ENCODE assay signal across 22 cellular contexts in the genomic region with DNA sequence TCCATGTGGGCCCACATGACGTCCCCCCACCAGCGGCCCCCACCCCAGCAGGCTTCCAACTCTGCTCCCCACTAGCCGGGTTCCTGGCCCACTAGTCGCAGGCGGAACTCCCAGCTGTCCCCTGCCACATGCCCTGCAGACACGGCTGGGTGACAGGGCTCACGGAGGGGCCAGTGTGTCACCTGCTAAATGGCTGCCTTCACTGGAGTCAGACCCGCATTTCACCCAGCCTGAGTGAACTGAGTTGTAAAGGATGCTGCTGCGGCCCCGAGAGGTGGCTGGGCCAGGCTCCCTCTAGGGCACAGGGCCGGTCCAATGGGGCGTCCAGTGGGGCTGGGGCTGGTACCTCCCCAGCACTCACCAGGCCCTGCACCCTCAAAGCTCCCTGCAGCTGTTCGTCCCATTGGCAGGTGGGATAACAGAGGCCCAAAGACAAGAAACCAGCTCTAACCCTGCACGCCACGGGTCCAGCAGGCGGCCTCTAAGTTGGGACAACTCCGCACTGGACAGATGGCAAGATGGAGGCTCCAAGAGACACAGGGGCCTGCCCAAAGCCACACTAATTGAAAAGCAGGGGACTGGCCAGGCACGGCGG. TPM values are rescaled to one million over a fixed set of nuclear protein-coding genes. Genes with fewer than 3 reads are reported as not detected.
DNase-seq lines count a peak whose midpoint lies in the region; ATAC-seq and TF ChIP-seq lines count a peak whose summit lies in the region.
"Had no signal": no experiment of that assay in that cellular context is flagged by ENCODE, and none has a peak within 500 bp of the region (broad histone marks: within the 10 kb centered on the region; RNA-seq: fewer than 3 reads in every experiment).

No MANE protein-coding gene starts in this region.

- peaks cover 23% of the 10 kb centered on the region for H3K4me1 ChIP-seq in Loucy (ENCODE audit: insufficient read depth, low read length, poor library complexity, severe bottlenecking)
- H3K4me1 ChIP-seq: parathyroid adenoma had no signal

- peaks cover 82% of the 10 kb centered on the region for H3K79me2 ChIP-seq in Loucy (ENCODE audit: insufficient read depth, low read length)
- H3K79me2 ChIP-seq: parathyroid adenoma had no signal

- H3K27me3 ChIP-seq in Loucy (ENCODE audit: insufficient read depth, low read length, poor library complexity, severe bottlenecking): peaks cover 6% of the 10 kb centered on the region
- H3K27me3 ChIP-seq: dorsolateral prefrontal cortex, foreskin keratinocyte, sigmoid colon had no signal

- ATAC-seq in natural killer cell (no peak), GM19395 (IDR thresholded peaks at IDR 0.05; ENCODE audit: unreplicated experiment) (no peak)
- ATAC-seq in natural killer cell treated with Interleukin-12 subunit alpha and Interleukin-12 subunit beta and Interleukin-15 and Interleukin-18, amount 100 ng/mL, for 72 hours: no peak
- ATAC-seq in effector memory CD8-positive, alpha-beta T cell (replicated peaks): no peak
- ATAC-seq: foreskin keratinocyte, HCT116 had no signal

- H3K4me1 Mint-ChIP-seq in natural killer cell (peaks cover 0 to 20% of the 10 kb centered on the region in 2 donors), type B pancreatic cell (ENCODE audit: unreplicated experiment) (peaks cover 9% of the 10 kb centered on the region), osteocyte (ENCODE audit: unreplicated experiment) (peaks cover 18% of the 10 kb centered on the region)
- peaks cover 14 to 20% of the 10 kb centered on the region in 2 donors for H3K4me1 Mint-ChIP-seq in natural killer cell treated with Interleukin-12 subunit alpha and Interleukin-12 subunit beta and Interleukin-15 and Interleukin-18, amount 100 ng/mL, for 72 hours (ENCODE audit: low read depth in 2 of 2)
- peaks cover 10 to 15% of the 10 kb centered on the region in 2 donors for H3K4me1 Mint-ChIP-seq in effector memory CD8-positive, alpha-beta T cell (ENCODE audit: low read depth in 2 of 2)

- H3K9me3 Mint-ChIP-seq in natural killer cell (no peaks in the 10 kb centered on the region), type B pancreatic cell (no peaks in the 10 kb centered on the region), osteocyte (ENCODE audit: unreplicated experiment) (no peaks in the 10 kb centered on the region)
- H3K9me3 Mint-ChIP-seq in natural killer cell treated with Interleukin-12 subunit alpha and Interleukin-12 subunit beta and Interleukin-15 and Interleukin-18, amount 100 ng/mL, for 72 hours: no peaks in the 10 kb centered on the region
- no peaks in the 10 kb centered on the region for H3K9me3 Mint-ChIP-seq in effector memory CD8-positive, alpha-beta T cell
- H3K9me3 Mint-ChIP-seq: CD4-positive, alpha-beta memory T cell had no signal

- TF ChIP-seq CTCF in natural killer cell (IDR thresholded peaks at IDR 0.05) (no peak), Loucy (conservative IDR thresholded peaks at IDR 0.05; ENCODE audit: low read length) (no peak), type B pancreatic cell (conservative IDR thresholded peaks at IDR 0.05) (no peak), osteocyte (IDR thresholded peaks at IDR 0.05) (no peak)

- peaks cover 45% of the 10 kb centered on the region for H4K20me1 ChIP-seq in Loucy (ENCODE audit: insufficient read depth, low read length, poor library complexity, severe bottlenecking)

- DNase-seq in natural killer cell (no peak), type B pancreatic cell (ENCODE audit: extremely low spot score, unreplicated experiment) (no peak), osteocyte (ENCODE audit: extremely low spot score, unreplicated experiment) (no peak), DMS79 treated with DMSO at 0.1 percent for 48 hours (lab: John Stamatoyannopoulos, UW) (no peak)
- no peak for DNase-seq in natural killer cell treated with Interleukin-12 subunit alpha and Interleukin-12 subunit beta and Interleukin-15 and Interleukin-18, amount 100 ng/mL, for 72 hours (ENCODE audit: low spot score)
- DNase-seq in effector memory CD8-positive, alpha-beta T cell: no peak
- DNase-seq: activated CD4-positive, alpha-beta T cell treated with anti-CD3 and anti-CD28 coated beads for 48 hours; activated gamma-delta T cell; amniotic stem cell; CD4-positive, alpha-beta memory T cell; central memory CD4-positive, alpha-beta T cell; DMS153; dorsolateral prefrontal cortex; foreskin keratinocyte; NCI-H1105; NCI-H2081 treated with DMSO at 0.1 percent for 48 hours; NCI-H446 treated with DMSO at 0.1 percent for 48 hours; sigmoid colon had no signal

- no peaks in the 10 kb centered on the region for H3K36me3 Mint-ChIP-seq in natural killer cell
- no peaks in the 10 kb centered on the region for H3K36me3 Mint-ChIP-seq in natural killer cell treated with Interleukin-12 subunit alpha and Interleukin-12 subunit beta and Interleukin-15 and Interleukin-18, amount 100 ng/mL, for 72 hours
- peaks cover 14% of the 10 kb centered on the region for H3K36me3 Mint-ChIP-seq in effector memory CD8-positive, alpha-beta T cell (ENCODE audit: insufficient read depth)
- no peaks in the 10 kb centered on the region for H3K36me3 Mint-ChIP-seq in type B pancreatic cell
- H3K36me3 Mint-ChIP-seq in osteocyte (ENCODE audit: unreplicated experiment): no peaks in the 10 kb centered on the region

- no peaks in the 10 kb centered on the region for H3K9me2 ChIP-seq in Loucy (replicated peaks; ENCODE audit: low read depth, low read length)

- H3K9ac ChIP-seq in Loucy (ENCODE audit: low read depth, low read length, poor library complexity, severe bottlenecking): peak overlapping the region; percentile 92
- H3K9ac ChIP-seq: parathyroid adenoma had no signal

- intact Hi-C loops in natural killer cell (cut with micrococcal nuclease): no loop called here

- peak overlapping the region; percentile 89 for H3K4me3 ChIP-seq in Loucy (ENCODE audit: low read length, poor library complexity, severe bottlenecking)
- H3K4me3 ChIP-seq: dorsolateral prefrontal cortex, sigmoid colon had no signal

- H3F3A ChIP-seq in Loucy (ENCODE audit: low read depth): 0 out of 2 replicates have a peak, but pooled peaks cover 3% of the 10 kb centered on the region

- peak overlapping the region; percentile 100 for H3K4me2 ChIP-seq in Loucy (ENCODE audit: low read depth, low read length, poor library complexity, severe bottlenecking)

- H3K27ac Mint-ChIP-seq in natural killer cell: peak overlapping the region; percentile 48 to 91
- H3K27ac Mint-ChIP-seq in natural killer cell treated with Interleukin-12 subunit alpha and Interleukin-12 subunit beta and Interleukin-15 and Interleukin-18, amount 100 ng/mL, for 72 hours: no peak overlapping the region
- H3K27ac Mint-ChIP-seq in effector memory CD8-positive, alpha-beta T cell: peak overlapping the region in 1 of 2 donors; percentile 68
- peak overlapping the region; percentile 34 for H3K27ac Mint-ChIP-seq in type B pancreatic cell
- H3K27ac Mint-ChIP-seq in osteocyte (ENCODE audit: unreplicated experiment): no peak overlapping the region

- H3K36me3 ChIP-seq in Loucy (ENCODE audit: insufficient read depth, low read length): no peaks in the 10 kb centered on the region
- H3K36me3 ChIP-seq: sigmoid colon had no signal

- H3K4me3 Mint-ChIP-seq in natural killer cell (no peak overlapping the region), type B pancreatic cell (peak overlapping the region; percentile 60), osteocyte (ENCODE audit: unreplicated experiment) (no peak overlapping the region)
- H3K4me3 Mint-ChIP-seq in natural killer cell treated with Interleukin-12 subunit alpha and Interleukin-12 subunit beta and Interleukin-15 and Interleukin-18, amount 100 ng/mL, for 72 hours: no peak overlapping the region
- H3K4me3 Mint-ChIP-seq in effector memory CD8-positive, alpha-beta T cell: peak overlapping the region; percentile 8 to 29

- H3K27me3 Mint-ChIP-seq in natural killer cell (ENCODE audit: low read depth in 2 of 2) (no peaks in the 10 kb centered on the region), type B pancreatic cell (no peaks in the 10 kb centered on the region), osteocyte (ENCODE audit: unreplicated experiment) (no peaks in the 10 kb centered on the region)
- H3K27me3 Mint-ChIP-seq in natural killer cell treated with Interleukin-12 subunit alpha and Interleukin-12 subunit beta and Interleukin-15 and Interleukin-18, amount 100 ng/mL, for 72 hours: no peaks in the 10 kb centered on the region
- no peaks in the 10 kb centered on the region for H3K27me3 Mint-ChIP-seq in effector memory CD8-positive, alpha-beta T cell
- H3K27me3 Mint-ChIP-seq: CD4-positive, alpha-beta memory T cell had no signal

- no peak overlapping the region for H2AFZ ChIP-seq in Loucy (ENCODE audit: low read length)
- H2AFZ ChIP-seq: parathyroid adenoma had no signal

- H3K9me3 ChIP-seq in Loucy (ENCODE audit: insufficient read depth, low read depth, low read length): no peaks in the 10 kb centered on the region
- H3K9me3 ChIP-seq: sigmoid colon had no signal

RNA-seq across cellular contexts. Expression of a gene that starts 3.2 kb away (rescaled TPM):
- 10 to 100 TPM; 12.0 to 23.7 (median 19.3) TPM for total RNA-seq in natural killer cell
- total RNA-seq in natural killer cell treated with Interleukin-12 subunit alpha and Interleukin-12 subunit beta and Interleukin-15 and Interleukin-18, amount 100 ng/mL, for 72 hours: 100 to 1,000 TPM in 1 of 2 donors, 10 to 100 TPM in 1; 74.9 to 165 TPM
- total RNA-seq in type B pancreatic cell (ENCODE audit: low replicate concordance): 63.6 and 116 TPM in 2 replicates
- 40.2 and 40.8 TPM in 2 replicates for total RNA-seq in osteocyte

RNA-seq across cellular contexts. Expression of a gene that starts 22.4 kb away (rescaled TPM):
- total RNA-seq in natural killer cell (100 to 1,000 TPM; 198 to 247 (median 212) TPM), type B pancreatic cell (ENCODE audit: low replicate concordance) (31.1 and 67.3 TPM in 2 replicates), osteocyte (148 and 165 TPM in 2 replicates)
- total RNA-seq in natural killer cell treated with Interleukin-12 subunit alpha and Interleukin-12 subunit beta and Interleukin-15 and Interleukin-18, amount 100 ng/mL, for 72 hours: 100 to 1,000 TPM; 233 to 784 TPM

RNA-seq across cellular contexts. Expression of a gene that starts 26.1 kb away (rescaled TPM):
- total RNA-seq in natural killer cell (10 to 100 TPM; 24.7 to 30.4 (median 25.1) TPM), type B pancreatic cell (ENCODE audit: low replicate concordance) (132 and 139 TPM in 2 replicates), osteocyte (108 and 109 TPM in 2 replicates)
- total RNA-seq in natural killer cell treated with Interleukin-12 subunit alpha and Interleukin-12 subunit beta and Interleukin-15 and Interleukin-18, amount 100 ng/mL, for 72 hours: 100 to 1,000 TPM in 1 of 2 donors, 10 to 100 TPM in 1; 80.1 to 124 TPM

Comparison
In these comparisons a context has a peak if more than half of its experiments do, and no peak if none do; other contexts are left out.
1. H3K27ac Mint-ChIP-seq: peak in natural killer cell (2 of 2) and type B pancreatic cell (single experiment); none in natural killer cell treated with Interleukin-12 subunit alpha and Interleukin-12 subunit beta and Interleukin-15 and Interleukin-18, amount 100 ng/mL, for 72 hours (0 of 2) and osteocyte (single experiment).
2. H3K4me3 Mint-ChIP-seq: peak in effector memory CD8-positive, alpha-beta T cell (2 of 2) and type B pancreatic cell (single experiment); none in natural killer cell (single experiment), natural killer cell treated with Interleukin-12 subunit alpha and Interleukin-12 subunit beta and Interleukin-15 and Interleukin-18, amount 100 ng/mL, for 72 hours (single experiment) and osteocyte (single experiment).